In genomic region chr16:71723537-71724319, GRCh38 we compare ENCODE assay signal across 8 cellular contexts. TPM values are rescaled to one million over a fixed set of nuclear protein-coding genes. Genes with fewer than 3 reads are reported as not detected.
DNase-seq lines count a peak whose midpoint lies in the region; ATAC-seq and TF ChIP-seq lines count a peak whose summit lies in the region.

No MANE protein-coding gene starts in this region.

- ATAC-seq in GM19025 (IDR thresholded peaks at IDR 0.05; ENCODE audit: low read depth, unreplicated experiment), result peak; percentile 82
- ATAC-seq in HG03280 (IDR thresholded peaks at IDR 0.05; ENCODE audit: unreplicated experiment), result peak; percentile 85

- peaks cover 4% of the 10 kb centered on the region for H3K27me3 Mint-ChIP-seq in mesothelial cell of epicardium (ENCODE audit: low read depth)

- H3K27ac Mint-ChIP-seq in mesothelial cell of epicardium, result peak overlapping the region; percentile 85

- H3K4me3 Mint-ChIP-seq in mesothelial cell of epicardium, result peak overlapping the region; percentile 79

- H3K9me3 ChIP-seq in endocrine pancreas (ENCODE audit: control insufficient read depth, low read length), result no peaks in the 10 kb centered on the region

- peaks cover 3% of the 10 kb centered on the region for H3K36me3 Mint-ChIP-seq in mesothelial cell of epicardium

- H3K36me3 ChIP-seq in endocrine pancreas (ENCODE audit: control insufficient read depth, insufficient read depth, low read length), result no peaks in the 10 kb centered on the region

- peak in 13 of 14 donors; percentile 28 to 86 (median 66) for DNase-seq in C1 segment of cervical spinal cord (lab: John Stamatoyannopoulos, UW)
- DNase-seq in NCI-H82 treated with DMSO at 0.1 percent for 48 hours (lab: John Stamatoyannopoulos, UW; ENCODE audit: unreplicated experiment), result peak; percentile 28
- DNase-seq in activated CD8-positive, alpha-beta memory T cell treated with anti-CD3 and anti-CD28 coated beads for 48 hours (ENCODE audit: low read depth in 2 of 3, low spot score in 2 of 3), result peak; percentile 58 to 68 (median 63)
- peak; percentile 74 to 84 for DNase-seq in mesothelial cell of epicardium (ENCODE audit: low spot score in 2 of 2, unreplicated experiment in 2 of 2)
- DNase-seq in stimulated activated CD8-positive, alpha-beta memory T cell treated with anti-CD3 and anti-CD28 coated beads, Interleukin-15, amount 100 ng/mL, for 4 hours (ENCODE audit: low read depth in 2 of 2), result peak; percentile 50 to 70

- peak overlapping the region; percentile 84 for H3K9ac ChIP-seq in endocrine pancreas (ENCODE audit: control insufficient read depth, insufficient read depth, low read length)

- TF ChIP-seq CTCF in mesothelial cell of epicardium (IDR thresholded peaks at IDR 0.05; ENCODE audit: unreplicated experiment), result no peak

- peaks cover 20% of the 10 kb centered on the region for H3K4me1 Mint-ChIP-seq in mesothelial cell of epicardium

- no peaks in the 10 kb centered on the region for H3K27me3 ChIP-seq in endocrine pancreas (ENCODE audit: control insufficient read depth, insufficient read depth, low read length)

- no peak overlapping the region for H3K4me3 ChIP-seq in endocrine pancreas (ENCODE audit: control insufficient read depth, insufficient read depth, low read length)

- H3K4me1 ChIP-seq in endocrine pancreas (ENCODE audit: control insufficient read depth, insufficient read depth, low read length), result peaks cover 10% of the 10 kb centered on the region

- H3K9me3 Mint-ChIP-seq in mesothelial cell of epicardium, result no peaks in the 10 kb centered on the region

RNA-seq across cellular contexts. Expression of gene PHLPP2, which starts 0.8 kb away (rescaled TPM):
- 18.2 to 19.0 TPM (median 18.6 TPM) in 3 replicates for total RNA-seq in mesothelial cell of epicardium

Comparison
In these comparisons a context has a peak if more than half of its experiments do, and no peak if none do; other contexts are left out.
1. DNase-seq: peak in every context shown above with its lines; median percentile 79 in mesothelial cell of epicardium; 66 in C1 segment of cervical spinal cord; 63 in activated CD8-positive, alpha-beta memory T cell treated with anti-CD3 and anti-CD28 coated beads for 48 hours; 60 in stimulated activated CD8-positive, alpha-beta memory T cell treated with anti-CD3 and anti-CD28 coated beads, Interleukin-15, amount 100 ng/mL, for 4 hours; 28 in NCI-H82 treated with DMSO at 0.1 percent for 48 hours.